ENCODE assay signal across 15 cellular contexts in genomic region chr21:45050786-45051489, GRCh38. TPM values are rescaled to one million over a fixed set of nuclear protein-coding genes. Genes with fewer than 3 reads are reported as not detected.
A peak's percentile ranks its signal among the peaks of the same experiment; 100 is the strongest.
DNase-seq lines count a peak whose midpoint lies in the region; FAIRE-seq and TF ChIP-seq lines count a peak whose summit lies in the region.
"Had no signal": no experiment of that assay in that cellular context is flagged by ENCODE, and none has a peak within 500 bp of the region (broad histone marks: within the 10 kb centered on the region; RNA-seq: fewer than 3 reads in every experiment).

No MANE protein-coding gene starts in this region.

- TF ChIP-seq CTCF in A673 (conservative IDR thresholded peaks at IDR 0.05; ENCODE audit: low read depth, low read length) (no peak), neural progenitor cell (IDR thresholded peaks at IDR 0.05) (no peak), PC-9 (conservative IDR thresholded peaks at IDR 0.05) (no peak)

- peak; percentile 86 for FAIRE-seq in HTR-8/SVneo (lab: Jason Lieb, UNC)

- H3F3A ChIP-seq in neural progenitor cell (ENCODE audit: low read depth) (no peaks in the 10 kb centered on the region), PC-9 (ENCODE audit: insufficient read depth, low read depth) (no peaks in the 10 kb centered on the region)

- H3K27ac ChIP-seq in A673 (ENCODE audit: low read depth, low read length, poor library complexity, severe bottlenecking), result no peak overlapping the region
- H3K27ac ChIP-seq in neural progenitor cell, result no peak overlapping the region
- H3K27ac ChIP-seq in PC-9, result no peak overlapping the region
- H3K27ac ChIP-seq: dorsolateral prefrontal cortex had no signal

- H3K27ac Mint-ChIP-seq in neural progenitor cell, result peak overlapping the region; percentile 80
- H3K27ac Mint-ChIP-seq in activated T-cell treated with anti-CD3 and anti-CD28 coated beads, Interleukin-2, amount 50 U/mL, for 24 hours, result no peak overlapping the region
- H3K27ac Mint-ChIP-seq: activated naive CD8-positive, alpha-beta T cell had no signal

- H3K79me2 ChIP-seq in neural progenitor cell (ENCODE audit: low read depth), result no peaks in the 10 kb centered on the region
- H3K79me2 ChIP-seq in PC-9 (ENCODE audit: low read depth), result no peaks in the 10 kb centered on the region

- peaks cover 4% of the 10 kb centered on the region for H3K9me3 ChIP-seq in A673 (ENCODE audit: low read depth, low read length, poor library complexity, severe bottlenecking)
- no peaks in the 10 kb centered on the region for H3K9me3 ChIP-seq in neural progenitor cell (ENCODE audit: low read depth)
- peaks cover 5% of the 10 kb centered on the region; the same call in 1 of the 2 replicates for H3K9me3 ChIP-seq in PC-9 (ENCODE audit: insufficient read depth, low read depth)

- H3K4me2 ChIP-seq in neural progenitor cell (no peak overlapping the region), PC-9 (no peak overlapping the region)

- H3K4me1 Mint-ChIP-seq in neural progenitor cell, result peaks cover 24% of the 10 kb centered on the region
- no peaks in the 10 kb centered on the region for H3K4me1 Mint-ChIP-seq in activated T-cell treated with anti-CD3 and anti-CD28 coated beads, Interleukin-2, amount 50 U/mL, for 24 hours (ENCODE audit: low read depth)

- BruUV-seq in A673 (replicated peaks; lab: Mats Ljungman, UMichigan), result no TSS peak
- BruUV-seq in PC-9 (replicated peaks; lab: Mats Ljungman, UMichigan), result no TSS peak

- POLR2A ChIA-PET in A673 (lab: Charles Lee; ENCODE audit: low non-redundant PET), result no interaction called here
- POLR2A ChIA-PET in PC-9 (lab: Charles Lee; ENCODE audit: unreplicated experiment), result no interaction called here

- H3K27me3 ChIP-seq in A673 (replicated peaks; ENCODE audit: insufficient read depth, low read depth, low read length, poor library complexity) (no peaks in the 10 kb centered on the region), neural progenitor cell (no peaks in the 10 kb centered on the region), PC-9 (ENCODE audit: insufficient read depth, low read depth) (peaks cover 21% of the 10 kb centered on the region)

- H3K36me3 ChIP-seq in A673 (ENCODE audit: insufficient read depth, low read length, poor library complexity, severe bottlenecking) (no peaks in the 10 kb centered on the region), neural progenitor cell (no peaks in the 10 kb centered on the region), PC-9 (ENCODE audit: low read depth) (no peaks in the 10 kb centered on the region)

- no peaks in the 10 kb centered on the region for H3K9me2 ChIP-seq in PC-9 (ENCODE audit: insufficient read depth)

- peaks cover 12% of the 10 kb centered on the region for H3K4me1 ChIP-seq in A673 (ENCODE audit: insufficient read depth, low read length, poor library complexity, severe bottlenecking)
- no peaks in the 10 kb centered on the region for H3K4me1 ChIP-seq in neural progenitor cell
- no peaks in the 10 kb centered on the region for H3K4me1 ChIP-seq in PC-9 (replicated peaks; ENCODE audit: insufficient read depth)

- H4K20me1 ChIP-seq in neural progenitor cell (ENCODE audit: low read depth) (no peaks in the 10 kb centered on the region), PC-9 (ENCODE audit: insufficient read depth) (no peaks in the 10 kb centered on the region)

- no peaks in the 10 kb centered on the region for H3K36me3 Mint-ChIP-seq in neural progenitor cell
- H3K36me3 Mint-ChIP-seq in activated T-cell treated with anti-CD3 and anti-CD28 coated beads, Interleukin-2, amount 50 U/mL, for 24 hours (ENCODE audit: low read depth), result no peaks in the 10 kb centered on the region

- H2AFZ ChIP-seq in neural progenitor cell (replicated peaks), result no peak overlapping the region
- no peak overlapping the region for H2AFZ ChIP-seq in PC-9

- no peak overlapping the region for H3K9ac ChIP-seq in neural progenitor cell

- no peak overlapping the region for H3K4me3 Mint-ChIP-seq in neural progenitor cell
- H3K4me3 Mint-ChIP-seq in activated T-cell treated with anti-CD3 and anti-CD28 coated beads, Interleukin-2, amount 50 U/mL, for 24 hours, result no peak overlapping the region
- H3K4me3 Mint-ChIP-seq: activated naive CD8-positive, alpha-beta T cell; T-helper 17 cell had no signal

- H3K9me3 Mint-ChIP-seq in neural progenitor cell, result peaks cover 19% of the 10 kb centered on the region
- peaks cover 10% of the 10 kb centered on the region for H3K9me3 Mint-ChIP-seq in activated T-cell treated with anti-CD3 and anti-CD28 coated beads, Interleukin-2, amount 50 U/mL, for 24 hours

- H3K27me3 Mint-ChIP-seq in neural progenitor cell (ENCODE audit: insufficient read depth, low read depth), result peaks cover 3% of the 10 kb centered on the region
- peaks cover 4% of the 10 kb centered on the region for H3K27me3 Mint-ChIP-seq in activated T-cell treated with anti-CD3 and anti-CD28 coated beads, Interleukin-2, amount 50 U/mL, for 24 hours

- DNase-seq in A673 (ENCODE audit: low spot score) (peak; percentile 73), HTR-8/SVneo (ENCODE audit: insufficient read length, low spot score) (peak; percentile 78), dermis blood vessel endothelial cell (peak; percentile 72), neural progenitor cell (ENCODE audit: low spot score) (no peak), NCI-H2029 (lab: John Stamatoyannopoulos, UW) (no peak), PC-9 (no peak), retina (no peak)
- DNase-seq in activated T-cell treated with anti-CD3 and anti-CD28 coated beads, Interleukin-2, amount 50 U/mL, for 24 hours, result no peak
- DNase-seq: C1 segment of cervical spinal cord, NCI-H187 treated with DMSO at 0.1 percent for 48 hours, OCI-M1, right cardiac atrium, T-helper 17 cell had no signal

- intact Hi-C loops in A673 (cut with micrococcal nuclease; ENCODE audit: unreplicated experiment) (no loop called here), PC-9 (cut with micrococcal nuclease; ENCODE audit: unreplicated experiment) (no loop called here)

- CTCF ChIA-PET in A673 (lab: Charles Lee) (interaction anchor here (0.6 kb wide), 1 partner anchor 88 kb away, joined by 3 read pairs; no protein-coding TSS in a partner anchor), PC-9 (lab: Charles Lee) (no interaction called here)

- H3K4me3 ChIP-seq in A673 (ENCODE audit: low read depth, low read length, poor library complexity, severe bottlenecking), result no peak overlapping the region
- no peak overlapping the region for H3K4me3 ChIP-seq in neural progenitor cell
- no peak overlapping the region for H3K4me3 ChIP-seq in PC-9
- H3K4me3 ChIP-seq: dorsolateral prefrontal cortex had no signal

RNA-seq across cellular contexts. Expression of gene ADARB1, which starts 23.4 kb away (rescaled TPM):
- 22.6 and 31.9 TPM in 2 replicates for total RNA-seq in A673 (2021)
- total RNA-seq in dermis blood vessel endothelial cell, result 27.0 and 32.0 TPM in 2 replicates
- 5.1 and 8.4 TPM in 2 replicates for total RNA-seq in neural progenitor cell (ENCODE audit: low replicate concordance)
- 12.1 and 19.1 TPM in 2 replicates for total RNA-seq in PC-9 (2021)

Comparison
In these comparisons a context has a peak if more than half of its experiments do, and no peak if none do; other contexts are left out.
1. DNase-seq: peak in A673 (single experiment), HTR-8/SVneo (single experiment) and dermis blood vessel endothelial cell (single experiment); none in neural progenitor cell (single experiment), NCI-H2029 (single experiment), PC-9 (0 of 2), activated T-cell treated with anti-CD3 and anti-CD28 coated beads, Interleukin-2, amount 50 U/mL, for 24 hours (single experiment) and retina (single experiment).